26 cellular contexts compared by ENCODE assay signal in genomic region chr7:16926861-16927260, GRCh38. TPM values are rescaled to one million over a fixed set of nuclear protein-coding genes. Genes with fewer than 3 reads are reported as not detected.
"Had no signal": no experiment of that assay in that cellular context is flagged by ENCODE, and none has a peak within 500 bp of the region (broad histone marks: within the 10 kb centered on the region; RNA-seq: fewer than 3 reads in every experiment).

No MANE protein-coding gene starts in this region.

- H3K27ac ChIP-seq: colonic mucosa, gastroesophageal sphincter, heart left ventricle, prostate gland, right atrium auricular region, vagina had no signal

- DNase-seq: activated CD4-positive, alpha-beta T cell treated with anti-CD3 and anti-CD28 coated beads, Interleukin-2, amount 50 U/mL, for 48 hours; activated naive CD4-positive, alpha-beta T cell; activated naive CD8-positive, alpha-beta T cell treated with anti-CD3 and anti-CD28 coated beads, Interleukin-2, amount 10 ng/mL, durations not matched to agents 7 days and 5 days; activated T-cell treated with anti-CD3 and anti-CD28 coated beads for 4 hours; endodermal cell; left ventricle myocardium superior; naive B cell; stimulated activated CD4-positive, alpha-beta T cell treated with anti-CD3 and anti-CD28 coated beads, Interleukin-15, amount 100 ng/mL, for 24 hours; stimulated activated CD4-positive, alpha-beta T cell treated with anti-CD3 and anti-CD28 coated beads, Interleukin-2, amount 100 ng/mL, for 48 hours; stomach had no signal

- H3K27me3 ChIP-seq: colonic mucosa, gastroesophageal sphincter, heart left ventricle, right atrium auricular region, stomach, vagina had no signal

- H3K4me1 ChIP-seq: colonic mucosa, gastroesophageal sphincter, prostate gland, right atrium auricular region, vagina had no signal

- ATAC-seq: gastroesophageal sphincter had no signal

- H3K9me3 Mint-ChIP-seq: activated T-helper 1 cell treated with anti-CD3 and anti-CD28 coated beads, Interleukin-12 subunit alpha, Interleukin-12 subunit beta, Interleukin-2, Interleukin-4 antibody, amounts not matched to agents 30 ng/mL and 10 ng/mL and 1 ng/mL, durations not matched to agents 14 hours and 24 hours and 36 hours; central memory CD8-positive, alpha-beta T cell; immature natural killer cell; naive B cell; neural crest cell had no signal

- H3K36me3 Mint-ChIP-seq: brain, immature natural killer cell, naive B cell had no signal

- H3K4me3 Mint-ChIP-seq: activated CD4-positive, alpha-beta T cell treated with anti-CD3 and anti-CD28 coated beads for 36 hours; activated naive CD8-positive, alpha-beta T cell treated with anti-CD3 and anti-CD28 coated beads, Interleukin-2, amount 10 ng/mL, durations not matched to agents 7 days and 5 days; activated T-helper 1 cell treated with anti-CD3 and anti-CD28 coated beads, Interleukin-12 subunit alpha, Interleukin-12 subunit beta, Interleukin-2, Interleukin-4 antibody, amounts not matched to agents 30 ng/mL and 10 ng/mL and 1 ng/mL, durations not matched to agents 14 hours and 24 hours and 36 hours; brain; central memory CD8-positive, alpha-beta T cell; endodermal cell; immature natural killer cell; naive B cell; neural crest cell; T-helper 2 cell treated with Interferon-gamma antibody and Interleukin-4, amounts not matched to agents 5 μg/mL and 100 μg/mL, for 36 hours had no signal

- H3K27me3 Mint-ChIP-seq: activated CD4-positive, alpha-beta T cell treated with anti-CD3 and anti-CD28 coated beads for 36 hours; activated naive CD8-positive, alpha-beta T cell treated with anti-CD3 and anti-CD28 coated beads, Interleukin-2, amount 10 ng/mL, durations not matched to agents 7 days and 5 days; central memory CD8-positive, alpha-beta T cell had no signal

- H3K27ac Mint-ChIP-seq: activated CD4-positive, alpha-beta T cell treated with anti-CD3 and anti-CD28 coated beads for 36 hours; activated naive CD8-positive, alpha-beta T cell treated with anti-CD3 and anti-CD28 coated beads, Interleukin-2, amount 10 ng/mL, durations not matched to agents 7 days and 5 days; activated T-helper 1 cell treated with anti-CD3 and anti-CD28 coated beads, Interleukin-12 subunit alpha, Interleukin-12 subunit beta, Interleukin-2, Interleukin-4 antibody, amounts not matched to agents 30 ng/mL and 10 ng/mL and 1 ng/mL, durations not matched to agents 14 hours and 24 hours and 36 hours; brain; endodermal cell; immature natural killer cell; naive B cell had no signal

- H3K4me1 Mint-ChIP-seq: central memory CD8-positive, alpha-beta T cell; neural crest cell had no signal

- H3K4me3 ChIP-seq: colonic mucosa, gastroesophageal sphincter, prostate gland, right atrium auricular region, stomach, vagina had no signal

- H3K36me3 ChIP-seq: colonic mucosa, gastroesophageal sphincter, heart left ventricle, prostate gland, right atrium auricular region, stomach, vagina had no signal

- H3K9me3 ChIP-seq: colonic mucosa, gastroesophageal sphincter, heart left ventricle, prostate gland, right atrium auricular region, stomach, vagina had no signal

RNA-seq across cellular contexts. Expression of gene AGR3, which starts 45.1 kb away (rescaled TPM):
- total RNA-seq: activated CD4-positive, alpha-beta T cell treated with anti-CD3 and anti-CD28 coated beads for 36 hours; activated naive CD8-positive, alpha-beta T cell treated with anti-CD3 and anti-CD28 coated beads, Interleukin-2, amount 10 ng/mL, durations not matched to agents 7 days and 5 days; activated T-helper 1 cell treated with anti-CD3 and anti-CD28 coated beads, Interleukin-12 subunit alpha, Interleukin-12 subunit beta, Interleukin-2, Interleukin-4 antibody, amounts not matched to agents 30 ng/mL and 10 ng/mL and 1 ng/mL, durations not matched to agents 14 hours and 24 hours and 36 hours; endodermal cell; heart left ventricle; left ventricle myocardium superior; mononuclear cell; neural crest cell; omental fat pad; right atrium auricular region; temporal lobe; vagina had no signal
- polyA plus RNA-seq: heart left ventricle, immature natural killer cell had no signal
